ENCODE assay signal across 2 cellular contexts in the genomic region with DNA sequence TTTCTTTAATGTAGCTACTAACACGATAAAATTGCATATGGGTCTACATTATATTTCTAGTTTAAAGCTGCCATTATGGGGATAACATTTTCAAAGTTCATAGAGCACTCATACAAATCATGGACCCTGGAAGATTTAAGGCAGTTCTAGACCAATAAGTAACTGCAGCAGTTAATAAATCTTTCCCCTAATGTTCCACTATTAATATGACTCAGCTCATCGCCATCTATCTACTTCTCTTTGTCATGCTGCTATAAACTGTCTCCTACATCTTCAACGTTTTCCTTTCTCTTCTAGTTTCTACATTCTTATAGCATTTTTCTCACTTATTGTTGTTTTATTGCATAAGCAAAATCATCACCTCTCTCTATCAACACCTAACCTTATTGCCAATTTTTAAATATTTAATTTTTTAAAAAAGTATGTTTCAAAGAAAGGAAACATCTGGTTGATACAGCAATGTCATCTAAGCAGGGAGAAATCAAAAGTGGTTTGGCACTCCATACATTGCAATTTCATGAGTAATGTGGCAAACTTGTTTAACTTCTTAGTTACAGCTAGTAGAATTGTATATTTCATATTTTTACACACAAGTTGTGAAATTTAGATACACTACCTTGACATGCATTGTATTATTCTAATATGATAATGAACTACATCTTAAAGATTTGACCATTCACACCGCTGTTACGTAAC.
TF ChIP-seq lines count a peak whose summit lies in the region.

No MANE protein-coding gene starts in this region.

TF ChIP-seq in IMR-90, 13 proteins besides CTCF, POLR2A, EP300 and RAD21:
- TF ChIP-seq SMC3 (IDR thresholded peaks at IDR 0.05; ENCODE audit: low read depth, low read length) (no peak), CEBPB (IDR thresholded peaks at IDR 0.05; ENCODE audit: low read depth, low read length) (0 out of 2 replicates have a peak, but pooled peaks have one; percentile 38), NFE2L2 (IDR thresholded peaks at IDR 0.05; ENCODE audit: low read depth, low read length) (no peak)

TF ChIP-seq in K562, 482 proteins besides CTCF, POLR2A, EP300 and RAD21:
- TF ChIP-seq ZNF717 (CRISPR knock-in tag; IDR thresholded peaks at IDR 0.05): no peak
- no peak for TF ChIP-seq RNF219 (CRISPR knock-in tag; IDR thresholded peaks at IDR 0.05)
- TF ChIP-seq CC2D1A (IDR thresholded peaks at IDR 0.05): no peak
- no peak for TF ChIP-seq SNAPC5 (CRISPR knock-in tag; IDR thresholded peaks at IDR 0.05)
- no peak for TF ChIP-seq NCOR1 (IDR thresholded peaks at IDR 0.05)
- TF ChIP-seq FOXJ2 (tag; IDR thresholded peaks at IDR 0.05): no peak
- 0 out of 2 replicates have a peak, but pooled peaks have one; percentile 17 for TF ChIP-seq ZFX (CRISPR knock-in tag; IDR thresholded peaks at IDR 0.05)
- TF ChIP-seq HNRNPL (IDR thresholded peaks at IDR 0.05; ENCODE audit: low read depth, low read length): no peak
- TF ChIP-seq CBX5 (IDR thresholded peaks at IDR 0.05; ENCODE audit: borderline replicate concordance, low read depth): no peak
- TF ChIP-seq, protein P1, sequence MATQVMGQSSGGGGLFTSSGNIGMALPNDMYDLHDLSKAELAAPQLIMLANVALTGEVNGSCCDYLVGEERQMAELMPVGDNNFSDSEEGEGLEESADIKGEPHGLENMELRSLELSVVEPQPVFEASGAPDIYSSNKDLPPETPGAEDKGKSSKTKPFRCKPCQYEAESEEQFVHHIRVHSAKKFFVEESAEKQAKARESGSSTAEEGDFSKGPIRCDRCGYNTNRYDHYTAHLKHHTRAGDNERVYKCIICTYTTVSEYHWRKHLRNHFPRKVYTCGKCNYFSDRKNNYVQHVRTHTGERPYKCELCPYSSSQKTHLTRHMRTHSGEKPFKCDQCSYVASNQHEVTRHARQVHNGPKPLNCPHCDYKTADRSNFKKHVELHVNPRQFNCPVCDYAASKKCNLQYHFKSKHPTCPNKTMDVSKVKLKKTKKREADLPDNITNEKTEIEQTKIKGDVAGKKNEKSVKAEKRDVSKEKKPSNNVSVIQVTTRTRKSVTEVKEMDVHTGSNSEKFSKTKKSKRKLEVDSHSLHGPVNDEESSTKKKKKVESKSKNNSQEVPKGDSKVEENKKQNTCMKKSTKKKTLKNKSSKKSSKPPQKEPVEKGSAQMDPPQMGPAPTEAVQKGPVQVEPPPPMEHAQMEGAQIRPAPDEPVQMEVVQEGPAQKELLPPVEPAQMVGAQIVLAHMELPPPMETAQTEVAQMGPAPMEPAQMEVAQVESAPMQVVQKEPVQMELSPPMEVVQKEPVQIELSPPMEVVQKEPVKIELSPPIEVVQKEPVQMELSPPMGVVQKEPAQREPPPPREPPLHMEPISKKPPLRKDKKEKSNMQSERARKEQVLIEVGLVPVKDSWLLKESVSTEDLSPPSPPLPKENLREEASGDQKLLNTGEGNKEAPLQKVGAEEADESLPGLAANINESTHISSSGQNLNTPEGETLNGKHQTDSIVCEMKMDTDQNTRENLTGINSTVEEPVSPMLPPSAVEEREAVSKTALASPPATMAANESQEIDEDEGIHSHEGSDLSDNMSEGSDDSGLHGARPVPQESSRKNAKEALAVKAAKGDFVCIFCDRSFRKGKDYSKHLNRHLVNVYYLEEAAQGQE (CRISPR knock-in tag; IDR thresholded peaks at IDR 0.05; ENCODE audit: low read depth): no peak
- TF ChIP-seq HDAC8 (tag; IDR thresholded peaks at IDR 0.05): no peak
- no peak for TF ChIP-seq HNRNPH1 (optimal IDR thresholded peaks at IDR 0.05; ENCODE audit: low read depth, low read length)
- TF ChIP-seq DDX20 (tag; IDR thresholded peaks at IDR 0.05; ENCODE audit: low read depth): no peak
- TF ChIP-seq CBFA2T2 (conservative IDR thresholded peaks at IDR 0.05): no peak
- no peak for TF ChIP-seq MXI1 (IDR thresholded peaks at IDR 0.05; ENCODE audit: low read depth, low read length)
- no peak for TF ChIP-seq KHSRP (IDR thresholded peaks at IDR 0.05)
- TF ChIP-seq CEBPG (CRISPR knock-in tag; IDR thresholded peaks at IDR 0.05): no peak
- TF ChIP-seq CEBPG (tag; conservative IDR thresholded peaks at IDR 0.05 in 1 of 2, IDR thresholded peaks at IDR 0.05 in 1 of 2): 0 out of 4 replicates have a peak, but pooled peaks of 1 of the 2 experiments have one; percentile 37
- TF ChIP-seq ZNF184 (CRISPR knock-in tag; IDR thresholded peaks at IDR 0.05): no peak
- no peak for TF ChIP-seq MEF2D (tag; conservative IDR thresholded peaks at IDR 0.05; ENCODE audit: low read depth)
- TF ChIP-seq CREM (IDR thresholded peaks at IDR 0.05; ENCODE audit: low read depth): no peak
- TF ChIP-seq, protein P2, sequence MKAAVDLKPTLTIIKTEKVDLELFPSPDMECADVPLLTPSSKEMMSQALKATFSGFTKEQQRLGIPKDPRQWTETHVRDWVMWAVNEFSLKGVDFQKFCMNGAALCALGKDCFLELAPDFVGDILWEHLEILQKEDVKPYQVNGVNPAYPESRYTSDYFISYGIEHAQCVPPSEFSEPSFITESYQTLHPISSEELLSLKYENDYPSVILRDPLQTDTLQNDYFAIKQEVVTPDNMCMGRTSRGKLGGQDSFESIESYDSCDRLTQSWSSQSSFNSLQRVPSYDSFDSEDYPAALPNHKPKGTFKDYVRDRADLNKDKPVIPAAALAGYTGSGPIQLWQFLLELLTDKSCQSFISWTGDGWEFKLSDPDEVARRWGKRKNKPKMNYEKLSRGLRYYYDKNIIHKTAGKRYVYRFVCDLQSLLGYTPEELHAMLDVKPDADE (conservative IDR thresholded peaks at IDR 0.05; ENCODE audit: control insufficient read depth, low read depth, low read length): no peak
- no peak for TF ChIP-seq ADNP (tag; IDR thresholded peaks at IDR 0.05)
- peak; percentile 69 for TF ChIP-seq CEBPB (tag; IDR thresholded peaks at IDR 0.05)
- TF ChIP-seq, protein P3, sequence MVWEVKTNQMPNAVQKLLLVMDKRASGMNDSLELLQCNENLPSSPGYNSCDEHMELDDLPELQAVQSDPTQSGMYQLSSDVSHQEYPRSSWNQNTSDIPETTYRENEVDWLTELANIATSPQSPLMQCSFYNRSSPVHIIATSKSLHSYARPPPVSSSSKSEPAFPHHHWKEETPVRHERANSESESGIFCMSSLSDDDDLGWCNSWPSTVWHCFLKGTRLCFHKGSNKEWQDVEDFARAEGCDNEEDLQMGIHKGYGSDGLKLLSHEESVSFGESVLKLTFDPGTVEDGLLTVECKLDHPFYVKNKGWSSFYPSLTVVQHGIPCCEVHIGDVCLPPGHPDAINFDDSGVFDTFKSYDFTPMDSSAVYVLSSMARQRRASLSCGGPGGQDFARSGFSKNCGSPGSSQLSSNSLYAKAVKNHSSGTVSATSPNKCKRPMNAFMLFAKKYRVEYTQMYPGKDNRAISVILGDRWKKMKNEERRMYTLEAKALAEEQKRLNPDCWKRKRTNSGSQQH (CRISPR knock-in tag; IDR thresholded peaks at IDR 0.05): no peak
TF ChIP-seq in K562: peak in this region for 3.
